Comparison of ENCODE assay signal across 2 cellular contexts in genomic region chr9:76718166-76718565, GRCh38.
TF ChIP-seq lines count a peak whose summit lies in the region.

No MANE protein-coding gene starts in this region.

TF ChIP-seq in HEK293, 187 proteins besides CTCF, POLR2A, EP300 and RAD21 (continued from another document):
- TF ChIP-seq ZNF658 (tag by site-specific recombination; IDR thresholded peaks at IDR 0.05) (no peak), ZNF132 (tag by site-specific recombination; IDR thresholded peaks at IDR 0.05; ENCODE audit: borderline replicate concordance) (no peak)
TF ChIP-seq in HEK293: peak in this region for 0.

TF ChIP-seq in WTC11, 78 proteins besides CTCF, POLR2A, EP300 and RAD21 (continued from another document):
- TF ChIP-seq STAT6 (CRISPR knock-in tag; conservative IDR thresholded peaks at IDR 0.05; ENCODE audit: low read depth) (no peak), ZNF512 (CRISPR knock-in tag; IDR thresholded peaks at IDR 0.05; ENCODE audit: borderline replicate concordance) (no peak), CREM (CRISPR knock-in tag; IDR thresholded peaks at IDR 0.05) (no peak), TCF7 (CRISPR knock-in tag; IDR thresholded peaks at IDR 0.05; ENCODE audit: low read depth) (no peak), ELF4 (CRISPR knock-in tag; IDR thresholded peaks at IDR 0.05; ENCODE audit: low read depth) (no peak), NR2C2 (CRISPR knock-in tag; IDR thresholded peaks at IDR 0.05) (no peak), PREB (CRISPR knock-in tag; IDR thresholded peaks at IDR 0.05; ENCODE audit: borderline replicate concordance) (no peak)
TF ChIP-seq in WTC11: peak in this region for 0.
